Comparison of ENCODE assay signal across 16 cellular contexts in genomic region chr4:121693450-121693849, GRCh38. TPM values are rescaled to one million over a fixed set of nuclear protein-coding genes. Genes with fewer than 3 reads are reported as not detected.
DNase-seq lines count a peak whose midpoint lies in the region; ATAC-seq and TF ChIP-seq lines count a peak whose summit lies in the region.
"Had no signal": no experiment of that assay in that cellular context is flagged by ENCODE, and none has a peak within 500 bp of the region (broad histone marks: within the 10 kb centered on the region; RNA-seq: fewer than 3 reads in every experiment).

No MANE protein-coding gene starts in this region.

- no peak for ATAC-seq in IMR-90 (ENCODE audit: low read depth)
- ATAC-seq in HG02885 (IDR thresholded peaks at IDR 0.05; ENCODE audit: poor library complexity, unreplicated experiment), result no peak
- ATAC-seq in GM19351 (IDR thresholded peaks at IDR 0.05; ENCODE audit: unreplicated experiment), result no peak
- ATAC-seq: lower lobe of right lung; stimulated activated naive CD8-positive, alpha-beta T cell treated with anti-CD3 and anti-CD28 coated beads, Interleukin-15, amount 100 ng/mL, for 72 hours had no signal

- no peak overlapping the region for H2AK5ac ChIP-seq in IMR-90 (ENCODE audit: low read depth, low read length)

- no peaks in the 10 kb centered on the region for H3K27me3 ChIP-seq in IMR-90 (ENCODE audit: control insufficient read depth, insufficient read depth, low read length)
- peaks cover 7% of the 10 kb centered on the region; the same call in 1 of the 2 replicates for H3K27me3 ChIP-seq in iPS-20b (ENCODE audit: insufficient read depth, low read length)
- no peaks in the 10 kb centered on the region for H3K27me3 ChIP-seq in stomach smooth muscle (ENCODE audit: control insufficient read depth in 1 of 2, insufficient read depth in 2 of 2, low read length in 2 of 2)

- TF ChIP-seq RAD21 in IMR-90 (IDR thresholded peaks at IDR 0.05; ENCODE audit: low read length), result no peak

- no peak overlapping the region for H2BK120ac ChIP-seq in IMR-90 (ENCODE audit: low read depth, low read length)

- H3K14ac ChIP-seq in IMR-90 (replicated peaks; ENCODE audit: low read depth, low read length), result peak overlapping the region; percentile 69; the same call in 1 of the 2 replicates

- H3K27ac ChIP-seq in IMR-90 (ENCODE audit: insufficient read depth, low read length) (peak overlapping the region; percentile 24; the same call in 1 of the 2 replicates), iPS-20b (ENCODE audit: low read length) (no peak overlapping the region), stomach smooth muscle (ENCODE audit: low read length) (no peak overlapping the region)
- H3K27ac ChIP-seq: lower lobe of right lung, neutrophil had no signal

- in situ Hi-C loops in IMR-90 (cut with MboI; ENCODE audit: low sequenced_read_pairs), result no loop called here
- in situ Hi-C loops in astrocyte of the spinal cord (cut with HindIII; ENCODE audit: low sequenced_read_pairs), result no loop called here

- H3K4me3 ChIP-seq in IMR-90 (ENCODE audit: insufficient read depth, low read depth, low read length) (peak overlapping the region; percentile 41; the same call in 1 of the 2 replicates), astrocyte of the spinal cord (ENCODE audit: low read depth, low read length) (peak overlapping the region; percentile 20), iPS-20b (ENCODE audit: low read length) (0 out of 2 replicates have a peak overlapping the region, but pooled peaks have one; percentile 14), stomach smooth muscle (ENCODE audit: low read length in 2 of 2) (peak overlapping the region; percentile 1 to 16)
- H3K4me3 ChIP-seq: HAP-1, lower lobe of right lung, skin epidermis had no signal

- peaks cover 61% of the 10 kb centered on the region for H4K20me1 ChIP-seq in IMR-90 (ENCODE audit: insufficient read depth, low read length)

- H3K36me3 ChIP-seq in IMR-90 (ENCODE audit: control insufficient read depth, insufficient read depth, low read length), result peaks cover 15% of the 10 kb centered on the region
- H3K36me3 ChIP-seq in iPS-20b (ENCODE audit: insufficient read depth, low read depth, low read length), result peaks cover 25% of the 10 kb centered on the region
- no peaks in the 10 kb centered on the region for H3K36me3 ChIP-seq in stomach smooth muscle (ENCODE audit: control insufficient read depth in 2 of 2, insufficient read depth in 2 of 2, low read length in 2 of 2)
- H3K36me3 ChIP-seq: neutrophil had no signal

- H2BK20ac ChIP-seq in IMR-90 (ENCODE audit: low read depth, low read length), result no peak overlapping the region

- dilution Hi-C loops in IMR-90 (cut with HindIII; ENCODE audit: low sequenced_read_pairs, unreplicated experiment), result no loop called here

- H2BK5ac ChIP-seq in IMR-90 (ENCODE audit: low read depth, low read length, poor library complexity, severe bottlenecking), result peak overlapping the region; percentile 52

- TF ChIP-seq CTCF in IMR-90 (conservative IDR thresholded peaks at IDR 0.05; ENCODE audit: low read depth, low read length), result no peak
- no peak for TF ChIP-seq CTCF in astrocyte of the spinal cord (IDR thresholded peaks at IDR 0.05; ENCODE audit: low read depth, low read length)

- H3K4ac ChIP-seq in IMR-90 (ENCODE audit: low read depth, low read length), result no peak overlapping the region

- no peak overlapping the region for H2BK15ac ChIP-seq in IMR-90 (ENCODE audit: low read depth, low read length)

- TF ChIP-seq POLR2A in IMR-90 (IDR thresholded peaks at IDR 0.05; ENCODE audit: low read depth, low read length), result no peak

- peak overlapping the region; percentile 59; the same call in 1 of the 2 replicates for H3K9ac ChIP-seq in IMR-90 (ENCODE audit: low read depth, low read length)
- no peak overlapping the region for H3K9ac ChIP-seq in iPS-20b (ENCODE audit: low read depth, low read length)
- no peak overlapping the region for H3K9ac ChIP-seq in stomach smooth muscle (ENCODE audit: low read length in 2 of 2)

- no peak overlapping the region; a peak in 1 of 4 replicates for H4K8ac ChIP-seq in IMR-90 (ENCODE audit: low read depth in 2 of 2, low read length in 2 of 2)

- H4K5ac ChIP-seq in IMR-90 (ENCODE audit: low read depth, low read length), result no peak overlapping the region

- POLR2A ChIA-PET in IMR-90 (lab: Charles Lee; ENCODE audit: unreplicated experiment), result no interaction called here

- intact Hi-C loops in IMR-90 (cut with micrococcal nuclease), result no loop called here

- H4K91ac ChIP-seq in IMR-90 (ENCODE audit: insufficient read depth, low read depth, low read length), result no peak overlapping the region

- 0 out of 2 replicates have a peak overlapping the region, but pooled peaks have one; percentile 31 for H3K56ac ChIP-seq in IMR-90 (ENCODE audit: extremely low read depth, insufficient read depth, low read length)

- peaks cover 21% of the 10 kb centered on the region for H3K4me1 ChIP-seq in IMR-90 (ENCODE audit: control insufficient read depth, insufficient read depth, low read length)
- H3K4me1 ChIP-seq in iPS-20b (ENCODE audit: insufficient read depth, low read length), result peaks cover 27% of the 10 kb centered on the region
- peaks cover 35% of the 10 kb centered on the region for H3K4me1 ChIP-seq in stomach smooth muscle (ENCODE audit: control insufficient read depth, insufficient read depth, low read length)

- peak overlapping the region; percentile 89 for H3K4me2 ChIP-seq in IMR-90 (ENCODE audit: low read depth, low read length)

- H2AK9ac ChIP-seq in IMR-90 (replicated peaks; ENCODE audit: low read depth, low read length, poor library complexity), result no peak overlapping the region

- BruUV-seq in IMR-90 (replicated peaks; lab: Mats Ljungman, UMichigan), result no TSS peak

- peaks cover 19% of the 10 kb centered on the region for H3K9me1 ChIP-seq in IMR-90 (ENCODE audit: insufficient read depth, low read length)

- no CpG with 5 or more reads among the region's 2 CpGs for WGBS in IMR-90 (ENCODE audit: extremely low coverage in 2 of 2, insufficient read length in 1 of 2), 2 experiments

- H3K79me1 ChIP-seq in IMR-90 (ENCODE audit: low read depth in 1 of 2, low read length in 2 of 2), result peaks cover 12 to 36% of the 10 kb centered on the region in 2 experiments

- no peaks in the 10 kb centered on the region for H3K9me3 ChIP-seq in IMR-90 (ENCODE audit: control insufficient read depth, insufficient read depth, low read length)
- H3K9me3 ChIP-seq in iPS-20b (ENCODE audit: insufficient read depth, low read depth, low read length), result no peaks in the 10 kb centered on the region
- no peaks in the 10 kb centered on the region for H3K9me3 ChIP-seq in stomach smooth muscle (ENCODE audit: control insufficient read depth in 2 of 2, low read length in 2 of 2)
- H3K9me3 ChIP-seq: HAP-1, lower lobe of right lung, neutrophil had no signal

- DNase-seq in IMR-90, result peak; percentile 37
- no peak for DNase-seq in astrocyte of the spinal cord (ENCODE audit: low read depth, low spot score)
- no peak for DNase-seq in germinal center (ENCODE audit: low spot score)
- DNase-seq: activated naive CD8-positive, alpha-beta T cell treated with anti-CD3 and anti-CD28 coated beads, Interleukin-2, amount 10 ng/mL, durations not matched to agents 7 days and 5 days; lower lobe of right lung; NCI-H1048; SHP77; stimulated activated naive CD8-positive, alpha-beta T cell treated with anti-CD3 and anti-CD28 coated beads, Interleukin-15, amount 100 ng/mL, for 72 hours; T-helper 2 cell had no signal

- CTCF ChIA-PET in IMR-90 (lab: Yijun Ruan, JAX), result no interaction called here

- 0 out of 2 replicates have a peak overlapping the region, but pooled peaks have one; percentile 54 for H3K23ac ChIP-seq in IMR-90 (ENCODE audit: low read depth, low read length)

- H2AFZ ChIP-seq in IMR-90 (replicated peaks; ENCODE audit: low read length, poor library complexity), result no peak overlapping the region

- H3K18ac ChIP-seq in IMR-90 (ENCODE audit: low read depth, low read length), result peak overlapping the region; percentile 42; the same call in 1 of the 2 replicates

TF ChIP-seq in IMR-90, 13 proteins besides CTCF, POLR2A, EP300 and RAD21:
- TF ChIP-seq CEBPB (IDR thresholded peaks at IDR 0.05; ENCODE audit: low read depth, low read length) (no peak), BHLHE40 (IDR thresholded peaks at IDR 0.05; ENCODE audit: low read depth, low read length) (no peak), MXI1 (IDR thresholded peaks at IDR 0.05; ENCODE audit: borderline replicate concordance, low read depth, low read length) (no peak), FOS (IDR thresholded peaks at IDR 0.05; ENCODE audit: low read depth, low read length) (no peak), MAZ (IDR thresholded peaks at IDR 0.05; ENCODE audit: borderline replicate concordance, low read depth, low read length) (no peak), RCOR1 (IDR thresholded peaks at IDR 0.05; ENCODE audit: insufficient replicate concordance, low read length) (no peak), MAFK (IDR thresholded peaks at IDR 0.05; ENCODE audit: low read depth, low read length) (no peak)
- TF ChIP-seq, protein P1, sequence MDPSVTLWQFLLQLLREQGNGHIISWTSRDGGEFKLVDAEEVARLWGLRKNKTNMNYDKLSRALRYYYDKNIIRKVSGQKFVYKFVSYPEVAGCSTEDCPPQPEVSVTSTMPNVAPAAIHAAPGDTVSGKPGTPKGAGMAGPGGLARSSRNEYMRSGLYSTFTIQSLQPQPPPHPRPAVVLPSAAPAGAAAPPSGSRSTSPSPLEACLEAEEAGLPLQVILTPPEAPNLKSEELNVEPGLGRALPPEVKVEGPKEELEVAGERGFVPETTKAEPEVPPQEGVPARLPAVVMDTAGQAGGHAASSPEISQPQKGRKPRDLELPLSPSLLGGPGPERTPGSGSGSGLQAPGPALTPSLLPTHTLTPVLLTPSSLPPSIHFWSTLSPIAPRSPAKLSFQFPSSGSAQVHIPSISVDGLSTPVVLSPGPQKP (IDR thresholded peaks at IDR 0.05; ENCODE audit: borderline replicate concordance, low read depth, low read length), result no peak
- TF ChIP-seq, protein P2, sequence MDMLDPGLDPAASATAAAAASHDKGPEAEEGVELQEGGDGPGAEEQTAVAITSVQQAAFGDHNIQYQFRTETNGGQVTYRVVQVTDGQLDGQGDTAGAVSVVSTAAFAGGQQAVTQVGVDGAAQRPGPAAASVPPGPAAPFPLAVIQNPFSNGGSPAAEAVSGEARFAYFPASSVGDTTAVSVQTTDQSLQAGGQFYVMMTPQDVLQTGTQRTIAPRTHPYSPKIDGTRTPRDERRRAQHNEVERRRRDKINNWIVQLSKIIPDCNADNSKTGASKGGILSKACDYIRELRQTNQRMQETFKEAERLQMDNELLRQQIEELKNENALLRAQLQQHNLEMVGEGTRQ (IDR thresholded peaks at IDR 0.05; ENCODE audit: low read depth, low read length), result no peak

RNA-seq across cellular contexts. Expression of gene ANXA5, which starts 3.3 kb away (rescaled TPM):
- total RNA-seq in IMR-90 (2012; rRNA removed), result 780 and 1,163 TPM in 2 replicates
- polyA plus RNA-seq in IMR-90 (2012; rRNA removed), result 1,191 and 1,448 TPM in 2 replicates
- 601 and 625 TPM in 2 replicates for polyA plus RNA-seq in IMR-90 (2012; cell fraction: cytosol; rRNA removed)
- polyA plus RNA-seq in IMR-90 (2012; cell fraction: nucleus; rRNA removed; ENCODE audit: low replicate concordance), result 243 and 845 TPM in 2 replicates
